ENCODE assay signal across 30 cellular contexts in genomic region chr4:139535228-139535851, GRCh38. TPM values are rescaled to one million over a fixed set of nuclear protein-coding genes. Genes with fewer than 3 reads are reported as not detected.
DNase-seq lines count a peak whose midpoint lies in the region; ATAC-seq, FAIRE-seq and TF ChIP-seq lines count a peak whose summit lies in the region.
"Had no signal": no experiment of that assay in that cellular context is flagged by ENCODE, and none has a peak within 500 bp of the region (broad histone marks: within the 10 kb centered on the region; RNA-seq: fewer than 3 reads in every experiment).

No MANE protein-coding gene starts in this region.

- H4K20me1 ChIP-seq in HepG2 (ENCODE audit: insufficient read depth, low read length) (peaks cover 1% of the 10 kb centered on the region; the same call in 1 of the 2 replicates), keratinocyte (ENCODE audit: control insufficient read depth, extremely low read depth, insufficient read depth, low read length) (no peaks in the 10 kb centered on the region)

- TF ChIP-seq EP300 in HepG2 (IDR thresholded peaks at IDR 0.05; ENCODE audit: low read depth in 2 of 2, low read length in 2 of 2) (no peak), HepG2 (CRISPR knock-in tag; IDR thresholded peaks at IDR 0.05; ENCODE audit: borderline replicate concordance) (no peak)

- H3K4me3 Mint-ChIP-seq in activated naive CD4-positive, alpha-beta T cell treated with anti-CD3 and anti-CD28 coated beads for 36 hours: no peak overlapping the region
- H3K4me3 Mint-ChIP-seq: activated T-cell treated with anti-CD3 and anti-CD28 coated beads, Interleukin-2, amount 50 U/mL, for 24 hours; B cell; CD8-positive, alpha-beta T cell; central memory CD8-positive, alpha-beta T cell; HFFc6; naive thymus-derived CD8-positive, alpha-beta T cell had no signal

- H3K27ac ChIP-seq in liver (ENCODE audit: low read depth in 1 of 2, low read length in 2 of 2): peak overlapping the region; percentile 73 to 77
- H3K27ac ChIP-seq in HepG2 (ENCODE audit: extremely low read length, insufficient read depth, low read length): no peak overlapping the region
- no peak overlapping the region for H3K27ac ChIP-seq in keratinocyte (ENCODE audit: control insufficient read depth, insufficient read depth, low read length)
- peak overlapping the region; percentile 65 for H3K27ac ChIP-seq in psoas muscle
- H3K27ac ChIP-seq: esophagus squamous epithelium, GM23248, lower lobe of right lung, ovary, right atrium auricular region, upper lobe of left lung had no signal

- peak; percentile 23 to 33 for TF ChIP-seq RAD21 in liver (IDR thresholded peaks at IDR 0.05)
- no peak for TF ChIP-seq RAD21 in HepG2 (CRISPR knock-in tag; IDR thresholded peaks at IDR 0.05)

- H3K4me3 ChIP-seq in liver (ENCODE audit: low read depth in 1 of 3, low read length in 3 of 3) (peak overlapping the region in 2 of 3 donors; percentile 5 to 33), HepG2 (replicated peaks in 1 of 3; ENCODE audit: insufficient read depth in 1 of 3, low read depth in 2 of 3, low read length in 3 of 3) (no peak overlapping the region), keratinocyte (ENCODE audit: control insufficient read depth in 2 of 3, extremely low read depth in 1 of 3, insufficient read depth in 2 of 3, low read depth in 1 of 3, low read length in 3 of 3) (no peak overlapping the region), psoas muscle (no peak overlapping the region), HAP-1 (no peak overlapping the region)
- H3K4me3 ChIP-seq: esophagus squamous epithelium, GM23248, lower lobe of right lung, ovary, right atrium auricular region, upper lobe of left lung had no signal

- no TSS peak for BruUV-seq in HepG2 (replicated peaks; lab: Mats Ljungman, UMichigan)

- H3K27ac Mint-ChIP-seq in activated naive CD4-positive, alpha-beta T cell treated with anti-CD3 and anti-CD28 coated beads for 36 hours: no peak overlapping the region
- H3K27ac Mint-ChIP-seq: activated T-cell treated with anti-CD3 and anti-CD28 coated beads, Interleukin-2, amount 50 U/mL, for 24 hours; B cell; CD8-positive, alpha-beta T cell; HFFc6; naive thymus-derived CD8-positive, alpha-beta T cell had no signal

- no peak for DNase-seq in HepG2 (ENCODE audit: low spot score)
- no peak for DNase-seq in keratinocyte (ENCODE audit: low read depth, low spot score)
- no peak for DNase-seq in psoas muscle
- no peak for DNase-seq in HAP-1 (ENCODE audit: low spot score in 2 of 2)
- DNase-seq in NCI-H1417 treated with DMSO at 0.1 percent for 48 hours (lab: John Stamatoyannopoulos, UW): no peak
- no peak for DNase-seq in NCI-H1105 treated with DMSO at 0.1 percent for 48 hours (lab: John Stamatoyannopoulos, UW)
- no peak for DNase-seq in activated naive CD4-positive, alpha-beta T cell treated with anti-CD3 and anti-CD28 coated beads for 36 hours
- DNase-seq: activated CD4-positive, CD25-positive, alpha-beta regulatory T cell; activated gamma-delta T cell; activated T-cell treated with anti-CD3 and anti-CD28 coated beads, Interleukin-2, amount 50 U/mL, for 24 hours; CD8-positive, alpha-beta T cell; EL; esophagus squamous epithelium; GM23248; HFFc6; IMR-90; lower lobe of right lung; naive thymus-derived CD8-positive, alpha-beta T cell; NCI-H1694; OCI-M1; ovary; stimulated activated CD4-positive, alpha-beta T cell treated with anti-CD3 and anti-CD28 coated beads, Interleukin-4, amount 100 ng/mL, for 1 hour; upper lobe of left lung had no signal

- H3K36me3 ChIP-seq in liver (ENCODE audit: control insufficient read depth in 4 of 4, insufficient read depth in 3 of 4, low read depth in 1 of 4, low read length in 3 of 4) (peaks cover 0 to 4% (median 2%) of the 10 kb centered on the region in 4 donors), HepG2 (replicated peaks in 1 of 2; ENCODE audit: control insufficient read depth in 1 of 2, insufficient read depth in 2 of 2, low read length in 2 of 2) (no peaks in the 10 kb centered on the region), keratinocyte (ENCODE audit: control insufficient read depth in 2 of 2, extremely low read depth in 1 of 2, insufficient read depth in 2 of 2, low read length in 2 of 2) (peaks cover 1 to 8% of the 10 kb centered on the region in 2 experiments), psoas muscle (ENCODE audit: insufficient read depth in 1 of 2, low read depth in 1 of 2) (peaks cover 0 to 9% of the 10 kb centered on the region in 2 donors), HAP-1 (replicated peaks) (peaks cover 9% of the 10 kb centered on the region)
- H3K36me3 ChIP-seq: ovary had no signal

- H2AFZ ChIP-seq in HepG2 (ENCODE audit: low read length) (no peak overlapping the region), keratinocyte (ENCODE audit: control insufficient read depth, low read length) (no peak overlapping the region)
- H2AFZ ChIP-seq: GM23248 had no signal

- ATAC-seq in HepG2 (no peak), psoas muscle (no peak)
- ATAC-seq: CD8-positive, alpha-beta T cell; naive thymus-derived CD8-positive, alpha-beta T cell had no signal

- FAIRE-seq in HepG2 (lab: Jason Lieb, UNC) (no peak), keratinocyte (lab: Jason Lieb, UNC) (peak; percentile 34)
- FAIRE-seq: A204.1, frontal cortex, GM18507 had no signal

- intact Hi-C loops in HepG2 (cut with micrococcal nuclease; ENCODE audit: unreplicated experiment) (loop anchor here (10.0 kb wide), 1 partner anchor 501 kb away; no protein-coding TSS in a partner anchor), psoas muscle (cut with DNase I) (loop anchor here in 1 of 2 donors (10.0 kb wide), 1 partner anchor 501 kb away; no protein-coding TSS in a partner anchor)
- intact Hi-C loops in activated naive CD4-positive, alpha-beta T cell treated with anti-CD3 and anti-CD28 coated beads for 36 hours (cut with micrococcal nuclease): no loop called here

- H3K9me1 ChIP-seq in keratinocyte (ENCODE audit: control insufficient read depth, extremely low read depth, insufficient read depth, low read length): no peaks in the 10 kb centered on the region

- TF ChIP-seq CTCF in liver (IDR thresholded peaks at IDR 0.05; ENCODE audit: low read depth, low read length, missing input control) (no peak), HepG2 (CRISPR knock-in tag; IDR thresholded peaks at IDR 0.05) (no peak), keratinocyte (optimal IDR thresholded peaks at IDR 0.05 in 1 of 3, IDR thresholded peaks at IDR 0.05 in 1 of 3, conservative IDR thresholded peaks at IDR 0.05 in 1 of 3; ENCODE audit: extremely low read depth in 1 of 3, insufficient read depth in 2 of 3, low read length in 3 of 3) (no peak), psoas muscle (IDR thresholded peaks at IDR 0.05) (no peak)

- H3K4me2 ChIP-seq in HepG2 (ENCODE audit: low read depth, low read length): no peak overlapping the region
- no peak overlapping the region for H3K4me2 ChIP-seq in keratinocyte (ENCODE audit: control insufficient read depth, extremely low read depth, insufficient read depth, low read depth, low read length)

- 43% methylated on average over 2 of the region's 2 CpGs for WGBS in liver
- 46% methylated on average over 2 of the region's 2 CpGs for WGBS in HepG2 (ENCODE audit: low lambda C conversion rate)
- 47 to 68% (median 58%) methylated on average over 2 of the region's 2 CpGs for WGBS in psoas muscle, 3 donors

- no peaks in the 10 kb centered on the region for H3K9me3 Mint-ChIP-seq in activated naive CD4-positive, alpha-beta T cell treated with anti-CD3 and anti-CD28 coated beads for 36 hours
- H3K9me3 Mint-ChIP-seq: activated T-cell treated with anti-CD3 and anti-CD28 coated beads, Interleukin-2, amount 50 U/mL, for 24 hours; CD8-positive, alpha-beta T cell; central memory CD8-positive, alpha-beta T cell; HFFc6; naive thymus-derived CD8-positive, alpha-beta T cell had no signal

- no peak for TF ChIP-seq POLR2A in HepG2 (IDR thresholded peaks at IDR 0.05; ENCODE audit: insufficient read depth in 1 of 2, low read depth in 2 of 2, low read length in 2 of 2)

- in situ Hi-C loops in HepG2 (cut with HindIII; ENCODE audit: extremely low pct_ligation_motif_present, low pct_unique_long_range_greater_than_20kb): no loop called here
- in situ Hi-C loops in HAP-1 (cut with MboI; ENCODE audit: low sequenced_read_pairs): no loop called here

- H3K27me3 Mint-ChIP-seq in activated naive CD4-positive, alpha-beta T cell treated with anti-CD3 and anti-CD28 coated beads for 36 hours (ENCODE audit: low read depth): no peaks in the 10 kb centered on the region
- H3K27me3 Mint-ChIP-seq: activated T-cell treated with anti-CD3 and anti-CD28 coated beads, Interleukin-2, amount 50 U/mL, for 24 hours; B cell; central memory CD8-positive, alpha-beta T cell had no signal

- POLR2A ChIA-PET in HepG2 (lab: Yijun Ruan, JAX): no interaction called here

- H3K79me2 ChIP-seq in HepG2 (ENCODE audit: insufficient read depth, low read length): no peaks in the 10 kb centered on the region
- H3K79me2 ChIP-seq in keratinocyte (ENCODE audit: control insufficient read depth, insufficient read depth, low read length): no peaks in the 10 kb centered on the region

- H3K9ac ChIP-seq in liver (ENCODE audit: low read depth in 1 of 2, low read length in 2 of 2) (peak overlapping the region in 1 of 2 donors; percentile 66), HepG2 (ENCODE audit: insufficient read depth, low read depth, low read length) (no peak overlapping the region), keratinocyte (ENCODE audit: control insufficient read depth, extremely low read depth, insufficient read depth, low read length) (no peak overlapping the region)
- H3K9ac ChIP-seq: GM23248 had no signal

- H3K4me1 ChIP-seq in liver (ENCODE audit: control insufficient read depth in 4 of 4, insufficient read depth in 4 of 4, low read length in 3 of 4) (peaks cover 0 to 36% (median 23%) of the 10 kb centered on the region in 4 donors), HepG2 (ENCODE audit: insufficient read depth, low read length) (peaks cover 10% of the 10 kb centered on the region), keratinocyte (ENCODE audit: control insufficient read depth, extremely low read depth, insufficient read depth, low read length) (no peaks in the 10 kb centered on the region), psoas muscle (peaks cover 52% of the 10 kb centered on the region), HAP-1 (no peaks in the 10 kb centered on the region)
- H3K4me1 ChIP-seq: right atrium auricular region had no signal

- dilution Hi-C loops in keratinocyte (cut with MboI; ENCODE audit: extremely low pct_ligation_motif_present, low sequenced_read_pairs): no loop called here

- H3K27me3 ChIP-seq in liver (ENCODE audit: control insufficient read depth in 4 of 4, insufficient read depth in 4 of 4, low read length in 3 of 4): no peaks in the 10 kb centered on the region
- H3K27me3 ChIP-seq in HepG2 (ENCODE audit: control insufficient read depth in 1 of 2, insufficient read depth in 2 of 2, low read length in 2 of 2): no peaks in the 10 kb centered on the region
- H3K27me3 ChIP-seq in keratinocyte (ENCODE audit: control insufficient read depth, extremely low read depth, insufficient read depth, low read length): no peaks in the 10 kb centered on the region
- no peaks in the 10 kb centered on the region for H3K27me3 ChIP-seq in psoas muscle (ENCODE audit: insufficient read depth in 3 of 3, low read length in 2 of 3)
- H3K27me3 ChIP-seq in HAP-1 (ENCODE audit: low read depth): no peaks in the 10 kb centered on the region
- H3K27me3 ChIP-seq: esophagus squamous epithelium, ovary, right atrium auricular region, upper lobe of left lung had no signal

- H3K4me1 Mint-ChIP-seq in activated naive CD4-positive, alpha-beta T cell treated with anti-CD3 and anti-CD28 coated beads for 36 hours (ENCODE audit: low read depth): peaks cover 3% of the 10 kb centered on the region
- H3K4me1 Mint-ChIP-seq: central memory CD8-positive, alpha-beta T cell had no signal

- CTCF ChIA-PET in HepG2 (lab: Yijun Ruan, JAX; ENCODE audit: low intra/inter-chr PET ratio, low total read pairs): no interaction called here
- CTCF ChIA-PET in activated naive CD4-positive, alpha-beta T cell treated with anti-CD3 and anti-CD28 coated beads for 36 hours (lab: Charles Lee): interaction anchor here (0.7 kb wide), 2 partner anchors 33 to 118 kb away, joined by 4 read pairs; no protein-coding TSS in a partner anchor

- no peaks in the 10 kb centered on the region for H3K9me3 ChIP-seq in liver (ENCODE audit: control insufficient read depth in 4 of 4, low read length in 3 of 4)
- H3K9me3 ChIP-seq in HepG2 (ENCODE audit: low read length): no peaks in the 10 kb centered on the region
- no peaks in the 10 kb centered on the region for H3K9me3 ChIP-seq in keratinocyte (ENCODE audit: control insufficient read depth, low read depth, low read length)
- no peaks in the 10 kb centered on the region for H3K9me3 ChIP-seq in psoas muscle
- no peaks in the 10 kb centered on the region for H3K9me3 ChIP-seq in HAP-1
- H3K9me3 ChIP-seq: esophagus squamous epithelium, lower lobe of right lung, ovary, right atrium auricular region, upper lobe of left lung had no signal

- H3K36me3 Mint-ChIP-seq in activated naive CD4-positive, alpha-beta T cell treated with anti-CD3 and anti-CD28 coated beads for 36 hours (ENCODE audit: low read depth): peaks cover 12% of the 10 kb centered on the region
- H3K36me3 Mint-ChIP-seq: CD8-positive, alpha-beta T cell; naive thymus-derived CD8-positive, alpha-beta T cell had no signal

RNA-seq across cellular contexts. Expression of gene SETD7, which starts 20.7 kb away (rescaled TPM):
- total RNA-seq in liver (10 to 100 TPM; 13.3 to 81.7 TPM), HepG2 (2016; rRNA removed; fragmentation: Illumina TruSeq; extraction: Trizol) (0.22 and 0.48 TPM in 2 replicates), psoas muscle (10 to 100 TPM; 78.4 to 96.0 (median 91.4) TPM)
- polyA plus RNA-seq in liver (10 to 100 TPM; 12.9 to 22.6 TPM), HepG2 (2011; rRNA removed) (0.08 and 0.13 TPM in 2 replicates), keratinocyte (14.2 to 18.8 TPM (median 15.8 TPM) in 3 replicates), psoas muscle (10 to 100 TPM; 15.2 to 70.1 (median 38.8) TPM)
- 0.09 TPM in 1 of 2 replicates, not detected in the other for total RNA-seq in HepG2 (2016; cell fraction: cytosol; rRNA removed; fragmentation: Illumina TruSeq; extraction: Trizol; ENCODE audit: low read depth)
- total RNA-seq in HepG2 (2016; cell fraction: insoluble cytoplasmic fraction; rRNA removed; fragmentation: Illumina TruSeq; extraction: Trizol): 0.26 and 0.46 TPM in 2 replicates
- total RNA-seq in HepG2 (2016; cell fraction: membrane; rRNA removed; fragmentation: Illumina TruSeq; extraction: Trizol): 0.09 and 0.14 TPM in 2 replicates
- total RNA-seq in HepG2 (2016; cell fraction: nucleus; rRNA removed; fragmentation: Illumina TruSeq; extraction: Trizol): 0.25 and 0.28 TPM in 2 replicates
- polyA plus RNA-seq in HepG2 (2011; cell fraction: cytosol; rRNA removed): 0.07 and 0.14 TPM in 2 replicates
- 0.21 TPM in 2 replicates for polyA plus RNA-seq in HepG2 (2011; cell fraction: nucleus; rRNA removed)
- 0.21 and 0.28 TPM in 2 replicates for polyA plus RNA-seq in HepG2 (2012)
- polyA plus RNA-seq in HepG2 (2016; cell fraction: cytosol; fragmentation: Illumina TruSeq; extraction: Trizol; ENCODE audit: low read depth): 0.05 TPM in 1 of 2 replicates, not detected in the other
- 0.26 and 0.27 TPM in 2 replicates for polyA plus RNA-seq in HepG2 (2016; cell fraction: insoluble cytoplasmic fraction; fragmentation: Illumina TruSeq; extraction: Trizol; ENCODE audit: low read depth)
- polyA plus RNA-seq in HepG2 (2016; cell fraction: membrane; fragmentation: Illumina TruSeq; extraction: Trizol; ENCODE audit: low read depth): 0.06 and 0.10 TPM in 2 replicates
- 0.15 and 0.24 TPM in 2 replicates for polyA plus RNA-seq in HepG2 (2016; cell fraction: nucleus; fragmentation: Illumina TruSeq; extraction: Trizol; ENCODE audit: insufficient read depth, low read depth)
- polyA minus RNA-seq in HepG2 (2011; rRNA and poly(A)+ RNA removed; ENCODE audit: low replicate concordance): 0.24 and 48.0 TPM in 2 replicates
- polyA minus RNA-seq in HepG2 (2011; cell fraction: cytosol; rRNA and poly(A)+ RNA removed): 0.30 and 0.44 TPM in 2 replicates
- polyA minus RNA-seq in HepG2 (2011; cell fraction: nucleus; rRNA and poly(A)+ RNA removed): 0.25 and 0.26 TPM in 2 replicates
- 18.6 TPM for polyA plus RNA-seq in keratinocyte (2011; ENCODE audit: low read depth)
- polyA plus RNA-seq in keratinocyte (2011; cell fraction: cytosol; rRNA removed): 18.3 and 27.8 TPM in 2 replicates
- polyA plus RNA-seq in keratinocyte (2011; cell fraction: nucleus; rRNA removed): 18.4 and 20.6 TPM in 2 replicates
- 24.4 TPM in 2 replicates for polyA plus RNA-seq in keratinocyte (2012; ENCODE audit: low replicate concordance)
- polyA minus RNA-seq in keratinocyte: 30.1 to 35.8 TPM (median 35.1 TPM) in 3 replicates
- 25.7 TPM for polyA minus RNA-seq in keratinocyte (2011; cell fraction: cytosol; rRNA and poly(A)+ RNA removed)
- 17.6 and 35.6 TPM in 2 replicates for polyA minus RNA-seq in keratinocyte (2011; cell fraction: nucleus; rRNA and poly(A)+ RNA removed)
- 10 to 100 TPM; 12.4 to 12.5 TPM for total RNA-seq in activated naive CD4-positive, alpha-beta T cell treated with anti-CD3 and anti-CD28 coated beads for 36 hours

Comparison
In these comparisons a context has a peak if more than half of its experiments do, and no peak if none do; other contexts are left out.
1. H3K27ac ChIP-seq: peak in liver (2 of 2) and psoas muscle (single experiment); none in HepG2 (single experiment) and keratinocyte (single experiment).
2. H3K4me3 ChIP-seq: peak in liver (2 of 3); none in HepG2 (0 of 3), keratinocyte (0 of 3), psoas muscle (single experiment) and HAP-1 (single experiment).
3. RNA of gene SETD7, which starts 20.7 kb away (total RNA-seq): 78.4 to 96.0 TPM in psoas muscle, 13.3 to 81.7 TPM in liver and 12.4 to 12.5 TPM in activated naive CD4-positive, alpha-beta T cell treated with anti-CD3 and anti-CD28 coated beads for 36 hours; 0.09 to 0.48 TPM in HepG2; every median in the first group is over 4 times any median in the second.